ENCODE assay signal across 8 cellular contexts in the genomic region with DNA sequence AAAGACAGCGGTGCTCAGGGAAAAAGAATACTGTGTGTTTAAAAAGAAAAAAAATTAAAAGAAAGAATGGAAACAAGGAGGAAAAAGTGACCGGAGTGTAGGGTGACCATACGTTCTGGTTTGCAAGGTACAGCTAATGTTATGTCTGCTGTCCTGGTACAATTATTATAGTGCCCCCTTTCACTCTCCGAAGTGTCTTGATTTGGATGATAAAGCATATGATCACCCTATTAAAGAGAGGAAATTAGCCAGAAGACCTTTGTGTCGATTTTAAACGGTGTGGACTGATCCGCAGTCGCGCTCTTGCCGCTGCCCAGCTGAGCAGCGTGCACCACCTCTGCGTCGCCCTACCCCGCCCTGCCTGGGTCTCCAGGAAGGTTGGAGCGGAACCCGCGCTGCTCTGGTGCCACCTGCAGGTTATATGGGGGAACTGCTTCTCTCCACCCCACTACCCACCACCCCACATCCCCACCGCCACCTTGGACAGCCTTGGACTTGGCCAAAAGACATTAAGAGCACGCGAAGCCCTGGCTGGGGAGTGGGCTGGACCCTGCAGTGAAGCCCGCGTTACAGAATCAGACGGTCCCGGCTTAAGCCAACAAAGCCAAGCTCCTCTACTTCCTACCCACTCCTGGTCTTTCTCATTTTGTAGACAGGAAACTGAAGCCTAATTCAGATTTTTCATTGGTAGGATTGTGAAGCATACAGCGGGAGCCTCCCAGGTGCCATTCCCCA.
A peak's percentile ranks its signal among the peaks of the same experiment; 100 is the strongest.
DNase-seq lines count a peak whose midpoint lies in the region; ATAC-seq and TF ChIP-seq lines count a peak whose summit lies in the region.

No MANE protein-coding gene starts in this region.

- POLR2A ChIA-PET in HEK293 (lab: Yijun Ruan, JAX) = no interaction called here

- TF ChIP-seq CTCF in HEK293 (tag by site-specific recombination; IDR thresholded peaks at IDR 0.05) (peak; percentile 92), retinal pigment epithelial cell (conservative IDR thresholded peaks at IDR 0.05; ENCODE audit: low read depth, low read length) (peak; percentile 81)

- no peaks in the 10 kb centered on the region for H3K9me3 ChIP-seq in HEK293 (ENCODE audit: control insufficient read depth, insufficient read depth, low read depth, low read length)

- DNase-seq in DMS53 treated with DMSO at 0.1 percent for 48 hours (lab: John Stamatoyannopoulos, UW; ENCODE audit: unreplicated experiment) (peak; percentile 38), NCI-H1436 (lab: John Stamatoyannopoulos, UW) (peak; percentile 72), T-helper 2 cell (peak; percentile 50 to 74 (median 65)), amniotic stem cell (lab: John Stamatoyannopoulos, UW) (peak; percentile 56), hepatic stellate cell (ENCODE audit: low spot score) (peak; percentile 85), retinal pigment epithelial cell (ENCODE audit: low read depth) (no peak)

- CTCF ChIA-PET in HEK293 (lab: Yijun Ruan, JAX) = interaction anchor here (0.5 to 6.1 kb wide), 49 partner anchors 9 to 434 kb away, joined by 3 to 65 read pairs (median 5); a partner anchor contains a TSS

- no peak for ATAC-seq in HG03159 (IDR thresholded peaks at IDR 0.05; ENCODE audit: unreplicated experiment)

- H3K36me3 ChIP-seq in HEK293 (ENCODE audit: control insufficient read depth in 2 of 2, insufficient read depth in 1 of 2, low read length in 2 of 2) = no peaks in the 10 kb centered on the region

- no peak overlapping the region for H3K27ac ChIP-seq in HEK293 (ENCODE audit: extremely low read depth, low read depth, low read length)

- H3K4me3 ChIP-seq in HEK293 (ENCODE audit: low read depth, low read length) (no peak overlapping the region), retinal pigment epithelial cell (ENCODE audit: low read length) (peak overlapping the region; percentile 35)

- no peaks in the 10 kb centered on the region for H3K4me1 ChIP-seq in HEK293 (ENCODE audit: control insufficient read depth, insufficient read depth, low read length)

TF ChIP-seq in HEK293, 187 proteins besides CTCF, POLR2A, EP300 and RAD21 (continues in another document):
- TF ChIP-seq, protein P1, sequence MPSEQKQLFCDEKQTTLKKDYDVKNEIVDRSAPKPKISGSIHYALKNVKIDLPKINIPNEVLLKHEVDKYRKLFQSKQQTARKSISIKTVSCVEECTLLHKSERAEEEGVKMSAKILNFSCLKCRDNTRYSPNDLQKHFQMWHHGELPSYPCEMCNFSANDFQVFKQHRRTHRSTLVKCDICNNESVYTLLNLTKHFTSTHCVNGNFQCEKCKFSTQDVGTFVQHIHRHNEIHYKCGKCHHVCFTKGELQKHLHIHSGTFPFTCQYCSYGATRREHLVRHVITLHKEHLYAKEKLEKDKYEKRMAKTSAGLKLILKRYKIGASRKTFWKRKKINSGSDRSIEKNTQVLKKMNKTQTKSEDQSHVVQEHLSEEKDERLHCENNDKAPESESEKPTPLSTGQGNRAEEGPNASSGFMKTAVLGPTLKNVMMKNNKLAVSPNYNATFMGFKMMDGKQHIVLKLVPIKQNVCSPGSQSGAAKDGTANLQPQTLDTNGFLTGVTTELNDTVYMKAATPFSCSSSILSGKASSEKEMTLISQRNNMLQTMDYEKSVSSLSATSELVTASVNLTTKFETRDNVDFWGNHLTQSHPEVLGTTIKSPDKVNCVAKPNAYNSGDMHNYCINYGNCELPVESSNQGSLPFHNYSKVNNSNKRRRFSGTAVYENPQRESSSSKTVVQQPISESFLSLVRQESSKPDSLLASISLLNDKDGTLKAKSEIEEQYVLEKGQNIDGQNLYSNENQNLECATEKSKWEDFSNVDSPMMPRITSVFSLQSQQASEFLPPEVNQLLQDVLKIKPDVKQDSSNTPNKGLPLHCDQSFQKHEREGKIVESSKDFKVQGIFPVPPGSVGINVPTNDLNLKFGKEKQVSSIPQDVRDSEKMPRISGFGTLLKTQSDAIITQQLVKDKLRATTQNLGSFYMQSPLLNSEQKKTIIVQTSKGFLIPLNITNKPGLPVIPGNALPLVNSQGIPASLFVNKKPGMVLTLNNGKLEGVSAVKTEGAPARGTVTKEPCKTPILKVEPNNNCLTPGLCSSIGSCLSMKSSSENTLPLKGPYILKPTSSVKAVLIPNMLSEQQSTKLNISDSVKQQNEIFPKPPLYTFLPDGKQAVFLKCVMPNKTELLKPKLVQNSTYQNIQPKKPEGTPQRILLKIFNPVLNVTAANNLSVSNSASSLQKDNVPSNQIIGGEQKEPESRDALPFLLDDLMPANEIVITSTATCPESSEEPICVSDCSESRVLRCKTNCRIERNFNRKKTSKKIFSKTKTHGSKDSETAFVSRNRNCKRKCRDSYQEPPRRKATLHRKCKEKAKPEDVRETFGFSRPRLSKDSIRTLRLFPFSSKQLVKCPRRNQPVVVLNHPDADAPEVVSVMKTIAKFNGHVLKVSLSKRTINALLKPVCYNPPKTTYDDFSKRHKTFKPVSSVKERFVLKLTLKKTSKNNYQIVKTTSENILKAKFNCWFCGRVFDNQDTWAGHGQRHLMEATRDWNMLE (tag by site-specific recombination; conservative IDR thresholded peaks at IDR 0.05; ENCODE audit: low read depth) = no peak
- TF ChIP-seq KLF10 (tag by site-specific recombination; IDR thresholded peaks at IDR 0.05) (no peak), ZNF629 (tag by site-specific recombination; IDR thresholded peaks at IDR 0.05) (0 out of 2 replicates have a peak, but pooled peaks have one; percentile 25), ZNF596 (tag by site-specific recombination; IDR thresholded peaks at IDR 0.05) (no peak), ZNF664 (tag by site-specific recombination; IDR thresholded peaks at IDR 0.05) (no peak), KLF8 (tag by site-specific recombination; IDR thresholded peaks at IDR 0.05) (0 out of 2 replicates have a peak, but pooled peaks have one; percentile 32), ZNF610 (tag by site-specific recombination; IDR thresholded peaks at IDR 0.05; ENCODE audit: borderline replicate concordance) (0 out of 2 replicates have a peak, but pooled peaks have one; percentile 54), ZNF792 (tag by site-specific recombination; IDR thresholded peaks at IDR 0.05) (no peak), ZNF354C (tag by site-specific recombination; IDR thresholded peaks at IDR 0.05; ENCODE audit: borderline replicate concordance, low read depth) (no peak), ZNF114 (tag by site-specific recombination; IDR thresholded peaks at IDR 0.05) (no peak), ZNF324 (tag by site-specific recombination; IDR thresholded peaks at IDR 0.05) (peak; percentile 22; the same call in 1 of the 2 replicates), ZNF121 (tag by site-specific recombination; IDR thresholded peaks at IDR 0.05) (no peak)
- TF ChIP-seq, protein P2, sequence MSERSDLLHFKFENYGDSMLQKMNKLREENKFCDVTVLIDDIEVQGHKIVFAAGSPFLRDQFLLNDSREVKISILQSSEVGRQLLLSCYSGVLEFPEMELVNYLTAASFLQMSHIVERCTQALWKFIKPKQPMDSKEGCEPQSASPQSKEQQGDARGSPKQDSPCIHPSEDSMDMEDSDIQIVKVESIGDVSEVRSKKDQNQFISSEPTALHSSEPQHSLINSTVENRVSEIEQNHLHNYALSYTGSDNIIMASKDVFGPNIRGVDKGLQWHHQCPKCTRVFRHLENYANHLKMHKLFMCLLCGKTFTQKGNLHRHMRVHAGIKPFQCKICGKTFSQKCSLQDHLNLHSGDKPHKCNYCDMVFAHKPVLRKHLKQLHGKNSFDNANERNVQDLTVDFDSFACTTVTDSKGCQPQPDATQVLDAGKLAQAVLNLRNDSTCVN (tag by site-specific recombination; optimal IDR thresholded peaks at IDR 0.05) = peak; percentile 28
- TF ChIP-seq, protein P3, sequence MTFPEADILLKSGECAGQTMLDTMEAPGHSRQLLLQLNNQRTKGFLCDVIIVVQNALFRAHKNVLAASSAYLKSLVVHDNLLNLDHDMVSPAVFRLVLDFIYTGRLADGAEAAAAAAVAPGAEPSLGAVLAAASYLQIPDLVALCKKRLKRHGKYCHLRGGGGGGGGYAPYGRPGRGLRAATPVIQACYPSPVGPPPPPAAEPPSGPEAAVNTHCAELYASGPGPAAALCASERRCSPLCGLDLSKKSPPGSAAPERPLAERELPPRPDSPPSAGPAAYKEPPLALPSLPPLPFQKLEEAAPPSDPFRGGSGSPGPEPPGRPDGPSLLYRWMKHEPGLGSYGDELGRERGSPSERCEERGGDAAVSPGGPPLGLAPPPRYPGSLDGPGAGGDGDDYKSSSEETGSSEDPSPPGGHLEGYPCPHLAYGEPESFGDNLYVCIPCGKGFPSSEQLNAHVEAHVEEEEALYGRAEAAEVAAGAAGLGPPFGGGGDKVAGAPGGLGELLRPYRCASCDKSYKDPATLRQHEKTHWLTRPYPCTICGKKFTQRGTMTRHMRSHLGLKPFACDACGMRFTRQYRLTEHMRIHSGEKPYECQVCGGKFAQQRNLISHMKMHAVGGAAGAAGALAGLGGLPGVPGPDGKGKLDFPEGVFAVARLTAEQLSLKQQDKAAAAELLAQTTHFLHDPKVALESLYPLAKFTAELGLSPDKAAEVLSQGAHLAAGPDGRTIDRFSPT (tag by site-specific recombination; IDR thresholded peaks at IDR 0.05) = no peak
- TF ChIP-seq, protein P4, sequence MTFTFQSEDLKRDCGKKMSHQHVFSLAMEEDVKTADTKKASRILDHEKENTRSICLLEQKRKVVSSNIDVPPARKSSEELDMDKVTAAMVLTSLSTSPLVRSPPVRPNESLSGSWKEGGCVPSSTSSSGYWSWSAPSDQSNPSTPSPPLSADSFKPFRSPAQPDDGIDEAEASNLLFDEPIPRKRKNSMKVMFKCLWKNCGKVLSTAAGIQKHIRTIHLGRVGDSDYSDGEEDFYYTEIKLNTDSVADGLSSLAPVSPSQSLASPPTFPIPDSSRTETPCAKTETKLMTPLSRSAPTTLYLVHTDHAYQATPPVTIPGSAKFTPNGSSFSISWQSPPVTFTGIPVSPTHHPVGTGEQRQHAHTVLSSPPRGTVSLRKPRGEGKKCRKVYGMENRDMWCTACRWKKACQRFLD (tag by site-specific recombination; IDR thresholded peaks at IDR 0.05) = no peak
- TF ChIP-seq, protein P5, sequence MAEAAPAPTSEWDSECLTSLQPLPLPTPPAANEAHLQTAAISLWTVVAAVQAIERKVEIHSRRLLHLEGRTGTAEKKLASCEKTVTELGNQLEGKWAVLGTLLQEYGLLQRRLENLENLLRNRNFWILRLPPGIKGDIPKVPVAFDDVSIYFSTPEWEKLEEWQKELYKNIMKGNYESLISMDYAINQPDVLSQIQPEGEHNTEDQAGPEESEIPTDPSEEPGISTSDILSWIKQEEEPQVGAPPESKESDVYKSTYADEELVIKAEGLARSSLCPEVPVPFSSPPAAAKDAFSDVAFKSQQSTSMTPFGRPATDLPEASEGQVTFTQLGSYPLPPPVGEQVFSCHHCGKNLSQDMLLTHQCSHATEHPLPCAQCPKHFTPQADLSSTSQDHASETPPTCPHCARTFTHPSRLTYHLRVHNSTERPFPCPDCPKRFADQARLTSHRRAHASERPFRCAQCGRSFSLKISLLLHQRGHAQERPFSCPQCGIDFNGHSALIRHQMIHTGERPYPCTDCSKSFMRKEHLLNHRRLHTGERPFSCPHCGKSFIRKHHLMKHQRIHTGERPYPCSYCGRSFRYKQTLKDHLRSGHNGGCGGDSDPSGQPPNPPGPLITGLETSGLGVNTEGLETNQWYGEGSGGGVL (tag by site-specific recombination; IDR thresholded peaks at IDR 0.05) = no peak
